ENCODE assay signal across 9 cellular contexts in the genomic region with DNA sequence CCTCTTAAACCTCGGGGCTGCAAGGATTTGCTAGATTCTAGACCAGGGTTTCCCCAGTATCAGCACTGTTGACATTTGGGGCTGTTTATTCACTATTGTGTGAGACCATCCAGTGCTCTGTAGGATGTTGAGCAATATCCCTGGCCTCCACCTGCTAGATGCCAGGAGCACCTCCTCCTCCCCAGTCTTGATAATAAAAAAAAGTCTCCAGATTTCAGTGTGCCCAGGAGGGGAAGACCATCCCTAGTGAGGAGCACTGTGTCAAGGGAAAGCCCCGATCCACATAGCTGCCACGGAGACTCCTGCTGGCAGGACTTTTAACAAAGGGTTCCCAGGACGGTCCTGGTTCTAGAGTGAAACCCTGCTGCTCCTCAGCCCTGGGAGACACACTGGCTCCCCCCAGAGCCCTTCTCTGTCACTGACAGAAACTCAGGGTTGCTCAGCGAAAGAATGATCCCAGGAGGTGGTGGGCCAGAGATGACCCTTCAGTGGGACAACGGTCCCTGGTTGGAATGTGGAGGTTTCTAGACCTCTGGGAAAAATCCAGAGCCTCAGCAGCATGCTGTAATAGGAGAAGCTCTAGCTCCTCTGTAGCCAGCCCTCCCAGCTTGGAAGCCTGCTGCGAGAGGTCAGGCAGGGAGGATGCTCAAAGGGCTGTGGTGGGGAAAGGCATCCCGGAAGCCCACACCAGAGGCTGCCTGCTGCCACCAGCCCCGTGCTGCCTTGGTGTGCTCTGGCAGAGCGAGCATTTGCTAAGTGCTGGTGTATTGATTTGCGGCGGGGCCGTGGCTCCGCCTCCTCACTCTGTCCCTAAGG. TPM values are rescaled to one million over a fixed set of nuclear protein-coding genes. Genes with fewer than 3 reads are reported as not detected.
DNase-seq lines count a peak whose midpoint lies in the region; ATAC-seq and TF ChIP-seq lines count a peak whose summit lies in the region.
"Had no signal": no experiment of that assay in that cellular context is flagged by ENCODE, and none has a peak within 500 bp of the region (broad histone marks: within the 10 kb centered on the region; RNA-seq: fewer than 3 reads in every experiment).

No MANE protein-coding gene starts in this region.

- TF ChIP-seq CTCF in left ventricle myocardium inferior (IDR thresholded peaks at IDR 0.05; ENCODE audit: borderline replicate concordance) (peak; percentile 50), thoracic aorta (IDR thresholded peaks at IDR 0.05) (peak; percentile 22)

- H3K4me1 ChIP-seq in left ventricle myocardium inferior (peaks cover 81% of the 10 kb centered on the region), thoracic aorta (ENCODE audit: control insufficient read depth in 1 of 2, low read depth in 2 of 2) (peaks cover 39 to 79% of the 10 kb centered on the region in 2 donors)

- H3K36me3 ChIP-seq in left ventricle myocardium inferior (peaks cover 20% of the 10 kb centered on the region), thoracic aorta (peaks cover 28% of the 10 kb centered on the region)

- in situ Hi-C loops in SK-MEL-5 (cut with HindIII; ENCODE audit: low pct_unique_long_range_greater_than_20kb, low sequenced_read_pairs) = no loop called here

- H3K9me3 ChIP-seq in left ventricle myocardium inferior (replicated peaks) (no peaks in the 10 kb centered on the region), thoracic aorta (no peaks in the 10 kb centered on the region)

- DNase-seq in HT1080 (ENCODE audit: low read depth) = peak; percentile 38
- peak; percentile 41 for DNase-seq in SK-MEL-5 (ENCODE audit: low read depth, low spot score)
- no peak for DNase-seq in left ventricle myocardium inferior
- no peak for DNase-seq in thoracic aorta (ENCODE audit: low spot score)
- DNase-seq: NCI-H446 had no signal

- H3K27ac Mint-ChIP-seq in activated T-helper 17 cell treated with anti-CD3 and anti-CD28 coated beads, Interleukin-2, amount 50 U/mL, for 72 hours = no peak overlapping the region

- H3K27me3 Mint-ChIP-seq in activated T-helper 17 cell treated with anti-CD3 and anti-CD28 coated beads, Interleukin-2, amount 50 U/mL, for 72 hours = no peaks in the 10 kb centered on the region

- no peak for ATAC-seq in thoracic aorta (ENCODE audit: insufficient number of reproducible peaks, low FRiP score, low read depth)
- no peak for ATAC-seq in activated T-helper 17 cell treated with anti-CD3 and anti-CD28 coated beads, Interleukin-2, amount 50 U/mL, for 72 hours (replicated peaks)
- ATAC-seq in GM19397 (IDR thresholded peaks at IDR 0.05; ENCODE audit: unreplicated experiment) = no peak
- ATAC-seq in GM18502 (IDR thresholded peaks at IDR 0.05; ENCODE audit: poor library complexity, unreplicated experiment) = no peak

- H3K4me1 Mint-ChIP-seq in activated T-helper 17 cell treated with anti-CD3 and anti-CD28 coated beads, Interleukin-2, amount 50 U/mL, for 72 hours = no peaks in the 10 kb centered on the region

- no peaks in the 10 kb centered on the region for H3K36me3 Mint-ChIP-seq in activated T-helper 17 cell treated with anti-CD3 and anti-CD28 coated beads, Interleukin-2, amount 50 U/mL, for 72 hours (ENCODE audit: low read depth)

- H3K27me3 ChIP-seq in left ventricle myocardium inferior (ENCODE audit: low read depth) = no peaks in the 10 kb centered on the region
- H3K27me3 ChIP-seq in thoracic aorta (replicated peaks; ENCODE audit: insufficient read depth) = no peaks in the 10 kb centered on the region

- intact Hi-C loops in left ventricle myocardium inferior (cut with micrococcal nuclease) = no loop called here

- no peak overlapping the region for H3K4me3 Mint-ChIP-seq in activated T-helper 17 cell treated with anti-CD3 and anti-CD28 coated beads, Interleukin-2, amount 50 U/mL, for 72 hours

- H3K9me3 Mint-ChIP-seq in activated T-helper 17 cell treated with anti-CD3 and anti-CD28 coated beads, Interleukin-2, amount 50 U/mL, for 72 hours = no peaks in the 10 kb centered on the region

- H3K27ac ChIP-seq in left ventricle myocardium inferior (replicated peaks) (peak overlapping the region; percentile 66), thoracic aorta (peak overlapping the region; percentile 77 to 78)
- H3K27ac ChIP-seq: epithelial cell of prostate had no signal

- H3K4me3 ChIP-seq in left ventricle myocardium inferior = no peak overlapping the region
- H3K4me3 ChIP-seq in thoracic aorta = no peak overlapping the region

RNA-seq across cellular contexts. Expression of a gene that starts 20.3 kb away (rescaled TPM):
- not detected in 2 replicates for total RNA-seq in HT1080 (2014; rRNA removed; shearing (Covaris generic))
- not detected in 2 replicates for polyA plus RNA-seq in HT1080 (2015; cell fraction: cytosol; rRNA removed)
- polyA plus RNA-seq in HT1080 (2015; cell fraction: nucleus; rRNA removed) = not detected in 2 replicates
- total RNA-seq in SK-MEL-5 (2014; rRNA removed; shearing (Covaris generic)) = not detected in 2 replicates
- polyA plus RNA-seq in SK-MEL-5 (2015; cell fraction: cytosol; rRNA removed) = 0.21 TPM in 1 of 2 replicates, not detected in the other
- polyA plus RNA-seq in SK-MEL-5 (2015; cell fraction: nucleus; rRNA removed) = not detected in 2 replicates
- total RNA-seq in left ventricle myocardium inferior (6.3 TPM), thoracic aorta (10 to 100 TPM; 10.6 to 36.1 TPM)
- total RNA-seq in activated T-helper 17 cell treated with anti-CD3 and anti-CD28 coated beads, Interleukin-2, amount 50 U/mL, for 72 hours = 1 to 10 TPM; 1.1 to 1.6 TPM

RNA-seq across cellular contexts. Expression of a gene that starts 34.1 kb away (rescaled TPM):
- total RNA-seq in HT1080 (2014; rRNA removed; shearing (Covaris generic)) = 56.0 and 56.6 TPM in 2 replicates
- polyA plus RNA-seq in HT1080 (2015; cell fraction: cytosol; rRNA removed) = 23.9 and 25.8 TPM in 2 replicates
- 170 and 185 TPM in 2 replicates for polyA plus RNA-seq in HT1080 (2015; cell fraction: nucleus; rRNA removed)
- 32.9 and 36.8 TPM in 2 replicates for total RNA-seq in SK-MEL-5 (2014; rRNA removed; shearing (Covaris generic))
- 44.7 and 45.1 TPM in 2 replicates for polyA plus RNA-seq in SK-MEL-5 (2015; cell fraction: cytosol; rRNA removed)
- 503 and 597 TPM in 2 replicates for polyA plus RNA-seq in SK-MEL-5 (2015; cell fraction: nucleus; rRNA removed)
- total RNA-seq in left ventricle myocardium inferior = 19.6 TPM
- 10 to 100 TPM; 35.3 to 52.3 TPM for total RNA-seq in thoracic aorta
- total RNA-seq in activated T-helper 17 cell treated with anti-CD3 and anti-CD28 coated beads, Interleukin-2, amount 50 U/mL, for 72 hours = 10 to 100 TPM; 66.4 to 83.2 TPM

RNA-seq across cellular contexts. Expression of a gene that starts 35.7 kb away (rescaled TPM):
- 126 and 181 TPM in 2 replicates for total RNA-seq in HT1080 (2014; rRNA removed; shearing (Covaris generic))
- 83.7 and 86.1 TPM in 2 replicates for polyA plus RNA-seq in HT1080 (2015; cell fraction: cytosol; rRNA removed)
- 52.1 and 55.6 TPM in 2 replicates for polyA plus RNA-seq in HT1080 (2015; cell fraction: nucleus; rRNA removed)
- total RNA-seq in SK-MEL-5 (2014; rRNA removed; shearing (Covaris generic)) = 38.9 and 44.2 TPM in 2 replicates
- 80.6 and 131 TPM in 2 replicates for polyA plus RNA-seq in SK-MEL-5 (2015; cell fraction: cytosol; rRNA removed)
- 20.1 and 24.8 TPM in 2 replicates for polyA plus RNA-seq in SK-MEL-5 (2015; cell fraction: nucleus; rRNA removed)
- total RNA-seq in left ventricle myocardium inferior = 35.4 TPM
- 10 to 100 TPM; 27.2 to 28.8 TPM for total RNA-seq in thoracic aorta
- 10 to 100 TPM; 70.8 to 80.6 TPM for total RNA-seq in activated T-helper 17 cell treated with anti-CD3 and anti-CD28 coated beads, Interleukin-2, amount 50 U/mL, for 72 hours

Comparison
In these comparisons a context has a peak if more than half of its experiments do, and no peak if none do; other contexts are left out.
1. DNase-seq: peak in HT1080 (single experiment) and SK-MEL-5 (single experiment); none in left ventricle myocardium inferior (single experiment) and thoracic aorta (single experiment).